19 cellular contexts compared by ENCODE assay signal in genomic region chr6:158521759-158522158, GRCh38. TPM values are rescaled to one million over a fixed set of nuclear protein-coding genes. Genes with fewer than 3 reads are reported as not detected.
DNase-seq lines count a peak whose midpoint lies in the region; ATAC-seq and TF ChIP-seq lines count a peak whose summit lies in the region.
"Had no signal": no experiment of that assay in that cellular context is flagged by ENCODE, and none has a peak within 500 bp of the region (broad histone marks: within the 10 kb centered on the region; RNA-seq: fewer than 3 reads in every experiment).

No MANE protein-coding gene starts in this region.

- no peak overlapping the region for H4K91ac ChIP-seq in H9 (ENCODE audit: insufficient read length, low read depth, low read length)

- no peak overlapping the region for H2BK12ac ChIP-seq in H9 (ENCODE audit: insufficient read length, low read depth, low read length)

- no peaks in the 10 kb centered on the region for H3K79me2 ChIP-seq in H9 (ENCODE audit: insufficient read depth, low read length)

- H3K27me3 ChIP-seq in A673 (replicated peaks; ENCODE audit: insufficient read depth, low read depth, low read length, poor library complexity) (no peaks in the 10 kb centered on the region), H9 (ENCODE audit: insufficient read depth, low read length) (no peaks in the 10 kb centered on the region), lower lobe of right lung (ENCODE audit: low read depth) (peaks cover 40% of the 10 kb centered on the region), upper lobe of right lung (peaks cover 6% of the 10 kb centered on the region)

- H3K4me3 ChIP-seq in A673 (ENCODE audit: low read depth, low read length, poor library complexity, severe bottlenecking) (no peak overlapping the region), lower lobe of right lung (no peak overlapping the region), upper lobe of right lung (no peak overlapping the region)
- H3K4me3 ChIP-seq: GM12878, GM23338, HAP-1 had no signal

- H4K20me1 ChIP-seq in H9 (ENCODE audit: control insufficient read depth, insufficient read depth, insufficient read length), result no peaks in the 10 kb centered on the region

- no peak overlapping the region for H3T11ph ChIP-seq in H9 (ENCODE audit: low read length)

- no CpG with 5 or more reads among the region's 1 CpG for WGBS in H9 (ENCODE audit: extremely low coverage, insufficient read length, low lambda C conversion rate)

- H3K4me3 Mint-ChIP-seq in H9, result no peak overlapping the region
- H3K4me3 Mint-ChIP-seq: CD4-positive, alpha-beta T cell; CD8-positive, alpha-beta memory T cell; GM23338; HFFc6 had no signal

- intact Hi-C loops in A673 (cut with micrococcal nuclease; ENCODE audit: unreplicated experiment) (no loop called here), lower lobe of right lung (cut with DNase I) (no loop called here), upper lobe of right lung (cut with DNase I) (no loop called here)

- no peak overlapping the region for H2BK15ac ChIP-seq in H9 (ENCODE audit: low read depth, low read length)

- no peaks in the 10 kb centered on the region for H3K23me2 ChIP-seq in H9 (ENCODE audit: insufficient read length, low read depth, low read length, poor library complexity, severe bottlenecking)

- TF ChIP-seq CTCF in A673 (conservative IDR thresholded peaks at IDR 0.05; ENCODE audit: low read depth, low read length), result no peak
- TF ChIP-seq CTCF in H9 (conservative IDR thresholded peaks at IDR 0.05), result no peak
- no peak for TF ChIP-seq CTCF in lower lobe of right lung (IDR thresholded peaks at IDR 0.05)
- TF ChIP-seq CTCF in upper lobe of right lung (IDR thresholded peaks at IDR 0.05), result no peak

- peaks cover 26% of the 10 kb centered on the region for H3K27me3 Mint-ChIP-seq in H9 (ENCODE audit: low read depth)

- H3K27ac Mint-ChIP-seq in H9, result no peak overlapping the region
- H3K27ac Mint-ChIP-seq: CD14-positive monocyte; CD4-positive, alpha-beta T cell; CD8-positive, alpha-beta memory T cell; GM23338; HFFc6 had no signal

- H2AK5ac ChIP-seq in H9 (ENCODE audit: insufficient read length, low read length), result no peak overlapping the region

- H3K36me3 ChIP-seq in A673 (ENCODE audit: insufficient read depth, low read length, poor library complexity, severe bottlenecking) (no peaks in the 10 kb centered on the region), lower lobe of right lung (no peaks in the 10 kb centered on the region), upper lobe of right lung (no peaks in the 10 kb centered on the region)
- H3K36me3 ChIP-seq: HAP-1 had no signal

- no peak overlapping the region for H4K5ac ChIP-seq in H9 (ENCODE audit: insufficient read length, low read depth, low read length)

- H3K27ac ChIP-seq in A673 (ENCODE audit: low read depth, low read length, poor library complexity, severe bottlenecking) (peak overlapping the region; percentile 27), H9 (ENCODE audit: insufficient read length, low read depth, low read length) (no peak overlapping the region), lower lobe of right lung (peak overlapping the region; percentile 18), upper lobe of right lung (no peak overlapping the region)
- H3K27ac ChIP-seq: 22Rv1 had no signal

- peak; percentile 78 to 90 for ATAC-seq in lower lobe of right lung
- peak; percentile 76 for ATAC-seq in upper lobe of right lung
- no peak for ATAC-seq in GM19035 (IDR thresholded peaks at IDR 0.05; ENCODE audit: unreplicated experiment)
- ATAC-seq: GM12878, GM23338 had no signal

- H2BK120ac ChIP-seq in H9 (ENCODE audit: low read depth, low read length, poor library complexity, severe bottlenecking), result no peak overlapping the region

- no peak overlapping the region for H2AFZ ChIP-seq in H9 (ENCODE audit: low read length)
- H2AFZ ChIP-seq: GM23338 had no signal

- H3K56ac ChIP-seq in H9 (ENCODE audit: insufficient read length, low read depth, low read length), result no peak overlapping the region

- no TSS peak for BruUV-seq in A673 (replicated peaks; lab: Mats Ljungman, UMichigan)

- no peak overlapping the region for H3K23ac ChIP-seq in H9 (ENCODE audit: insufficient read length, low read depth, low read length)

- H3K9me3 ChIP-seq in A673 (ENCODE audit: low read depth, low read length, poor library complexity, severe bottlenecking) (peaks cover 4% of the 10 kb centered on the region), H9 (ENCODE audit: control insufficient read depth, low read depth, low read length) (no peaks in the 10 kb centered on the region), lower lobe of right lung (no peaks in the 10 kb centered on the region), upper lobe of right lung (no peaks in the 10 kb centered on the region)
- H3K9me3 ChIP-seq: HAP-1 had no signal

- peaks cover 20% of the 10 kb centered on the region for H3K4me1 ChIP-seq in A673 (ENCODE audit: insufficient read depth, low read length, poor library complexity, severe bottlenecking)
- H3K4me1 ChIP-seq in H9 (ENCODE audit: insufficient read depth, low read length), result no peaks in the 10 kb centered on the region
- H3K4me1 ChIP-seq in lower lobe of right lung, result peaks cover 17% of the 10 kb centered on the region
- H3K4me1 ChIP-seq in upper lobe of right lung, result peaks cover 8% of the 10 kb centered on the region

- CTCF ChIA-PET in A673 (lab: Charles Lee), result no interaction called here

- H3K36me3 Mint-ChIP-seq in H9 (ENCODE audit: insufficient read depth in 1 of 3, low read depth in 3 of 3), result no peaks in the 10 kb centered on the region; a peak in 1 of 7 replicates

- peaks cover 13 to 15% of the 10 kb centered on the region in 2 experiments for H3K4me1 Mint-ChIP-seq in H9

- H4K8ac ChIP-seq in H9 (replicated peaks; ENCODE audit: insufficient read length, low read depth, low read length), result no peak overlapping the region

- no peak overlapping the region for H3K4me2 ChIP-seq in H9 (ENCODE audit: insufficient read depth, insufficient read length, low read length)
- H3K4me2 ChIP-seq: GM23338 had no signal

- no peak overlapping the region for H3K9ac ChIP-seq in H9 (ENCODE audit: extremely low read depth, insufficient read length, low read length)

- no peak overlapping the region for H3K4ac ChIP-seq in H9 (ENCODE audit: low read depth, low read length)

- DNase-seq in A673 (ENCODE audit: low spot score) (no peak), H9 (peak; percentile 1), lower lobe of right lung (peak; percentile 66), upper lobe of right lung (peak; percentile 76), SK-N-DZ (ENCODE audit: low spot score) (no peak)
- DNase-seq in activated naive CD4-positive, alpha-beta T cell (lab: John Stamatoyannopoulos, UW), result no peak
- DNase-seq: CD4-positive, alpha-beta T cell; CD8-positive, alpha-beta memory T cell; DMS 273 treated with DMSO at 0.1 percent for 48 hours; DMS79; EL; GDM1; HFFc6 had no signal

- no peaks in the 10 kb centered on the region for H3K79me1 ChIP-seq in H9 (ENCODE audit: insufficient read depth, low read depth, low read length, poor library complexity, severe bottlenecking)

- no peak overlapping the region for H2BK5ac ChIP-seq in H9 (ENCODE audit: insufficient read length, low read length)

- no peak overlapping the region for H2BK20ac ChIP-seq in H9 (ENCODE audit: low read depth, low read length, poor library complexity, severe bottlenecking)

- POLR2A ChIA-PET in A673 (lab: Charles Lee; ENCODE audit: low non-redundant PET), result no interaction called here

- peaks cover 4 to 6% of the 10 kb centered on the region in 2 experiments; a peak in 4 of 5 replicates for H3K9me3 Mint-ChIP-seq in H9
- H3K9me3 Mint-ChIP-seq: CD4-positive, alpha-beta T cell had no signal

- no peak overlapping the region for H3K18ac ChIP-seq in H9 (ENCODE audit: insufficient read length, low read depth, low read length)

- no peak overlapping the region for H3K14ac ChIP-seq in H9 (ENCODE audit: insufficient read depth, low read length)

RNA-seq across cellular contexts. Expression of gene TMEM181, which starts 38.1 kb away (rescaled TPM):
- total RNA-seq in A673 (2021) (29.4 and 31.6 TPM in 2 replicates), H9 (2021) (23.7 and 24.4 TPM in 2 replicates), lower lobe of right lung (28.4 TPM), upper lobe of right lung (31.5 TPM)
- polyA plus RNA-seq in SK-N-DZ (2014; cell fraction: cytosol; rRNA removed), result 48.3 and 55.4 TPM in 2 replicates
- 37.6 and 47.4 TPM in 2 replicates for polyA plus RNA-seq in SK-N-DZ (2014; cell fraction: nucleus; rRNA removed)

Comparison
In these comparisons a context has a peak if more than half of its experiments do, and no peak if none do; other contexts are left out.
1. DNase-seq: peak in H9 (single experiment), lower lobe of right lung (single experiment) and upper lobe of right lung (single experiment); none in A673 (single experiment), activated naive CD4-positive, alpha-beta T cell (0 of 4) and SK-N-DZ (single experiment).
2. H3K27ac ChIP-seq: peak in A673 (single experiment) and lower lobe of right lung (single experiment); none in H9 (single experiment) and upper lobe of right lung (single experiment).